Comparison of ENCODE assay signal across 1 cellular context in the genomic region with DNA sequence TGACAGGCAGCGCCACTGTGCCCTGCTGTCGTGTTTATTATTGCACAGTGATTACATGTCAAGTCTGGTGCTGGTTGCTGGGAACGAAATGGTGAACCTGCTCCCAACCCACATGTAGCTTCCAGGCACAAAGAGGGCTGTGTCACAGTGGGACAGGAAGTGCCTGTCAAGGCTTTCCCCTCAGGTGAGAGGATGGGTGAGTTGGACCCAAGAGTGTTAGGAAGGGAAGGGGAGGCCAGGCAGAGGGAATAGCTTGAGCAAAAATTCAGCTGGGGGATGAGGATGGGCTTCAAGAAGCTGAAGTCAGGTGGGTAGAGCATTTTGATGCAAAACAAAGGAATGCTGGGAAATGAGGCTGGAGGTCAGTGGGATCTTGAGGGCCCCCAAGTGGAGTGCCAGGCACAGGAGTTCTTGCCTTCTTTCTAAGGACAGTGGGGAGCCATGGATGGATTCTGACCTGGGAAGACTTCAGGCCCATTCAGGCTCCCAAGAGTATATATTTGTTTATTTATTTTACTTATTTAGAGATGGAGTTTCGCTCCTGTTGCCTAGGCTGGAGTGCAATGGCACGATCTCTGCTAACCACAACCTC.
TF ChIP-seq lines count a peak whose summit lies in the region.

No MANE protein-coding gene starts in this region.

TF ChIP-seq in IMR-90, 13 proteins besides CTCF, POLR2A, EP300 and RAD21:
- TF ChIP-seq BHLHE40 (IDR thresholded peaks at IDR 0.05; ENCODE audit: low read depth, low read length) = no peak
